Comparison of ENCODE assay signal across 31 cellular contexts in genomic region chr12:65758401-65758800, GRCh38.
"Had no signal": no experiment of that assay in that cellular context is flagged by ENCODE, and none has a peak within 500 bp of the region (broad histone marks: within the 10 kb centered on the region; RNA-seq: fewer than 3 reads in every experiment).

No MANE protein-coding gene starts in this region.

- H3K27me3 ChIP-seq: adrenal gland, ascending aorta, body of pancreas, brain microvascular endothelial cell, cardiac muscle cell had no signal

- H3K36me3 ChIP-seq: adrenal gland, ascending aorta, brain microvascular endothelial cell, breast epithelium, cardiac muscle cell had no signal

- DNase-seq: activated effector memory CD4-positive, alpha-beta T cell treated with anti-CD3 and anti-CD28 coated beads, Interleukin-2, amount 50 U/mL, for 16 hours; activated effector memory CD4-positive, alpha-beta T cell treated with Interleukin-2 at 50 U/mL for 16 hours; activated gamma-delta T cell; activated gamma-delta T cell treated with Interleukin-2 at 50 U/mL for 16 hours; activated naive CD4-positive, alpha-beta T cell; activated naive CD4-positive, alpha-beta T cell treated with anti-CD3 and anti-CD28 coated beads for 36 hours; activated naive CD4-positive, alpha-beta T cell treated with anti-CD3 and anti-CD28 coated beads, Interleukin-2, amount 10 ng/mL, durations not matched to agents 7 days and 5 days; activated naive CD4-positive, alpha-beta T cell treated with anti-CD3 and anti-CD28 coated beads, Interleukin-2, amount 50 U/mL, for 16 hours; activated naive CD4-positive, alpha-beta T cell treated with Interleukin-2 at 50 U/mL for 16 hours; activated naive CD8-positive, alpha-beta T cell treated with anti-CD3 and anti-CD28 coated beads for 36 hours; activated naive CD8-positive, alpha-beta T cell treated with anti-CD3 and anti-CD28 coated beads, Interleukin-2, amount 10 ng/mL, durations not matched to agents 7 days and 5 days; activated naive CD8-positive, alpha-beta T cell treated with anti-CD3 and anti-CD28 coated beads, Interleukin-2, amount 50 U/mL, for 24 hours; activated T-cell treated with anti-CD3 and anti-CD28 coated beads, Interleukin-2, amount 50 U/mL, for 1 hour; activated T-cell treated with anti-CD3 and anti-CD28 coated beads, Interleukin-2, amount 50 U/mL, for 24 hours; activated T-cell treated with anti-CD3 and anti-CD28 coated beads, Interleukin-2, amount 50 U/mL, for 4 hours; activated T-cell treated with anti-CD3 and anti-CD28 coated beads, Interleukin-2, amount 50 U/mL, for 48 hours; activated T-cell treated with anti-CD3 and anti-CD28 coated beads, Interleukin-2, amount 50 U/mL, for 72 hours; adrenal gland; amniotic stem cell; amygdala; anterior cingulate cortex; aorta; body of pancreas; brain microvascular endothelial cell; caudate nucleus; central memory CD4-positive, alpha-beta T cell; cerebellar nuclear complex had no signal

- FAIRE-seq: astrocyte had no signal

- H3K4me3 ChIP-seq: adrenal gland, ascending aorta, body of pancreas, breast epithelium, cardiac muscle cell had no signal
